ENCODE assay signal across 22 cellular contexts in genomic region chr2:47083485-47083884, GRCh38.
A peak's percentile ranks its signal among the peaks of the same experiment; 100 is the strongest.
DNase-seq lines count a peak whose midpoint lies in the region; ATAC-seq and TF ChIP-seq lines count a peak whose summit lies in the region.
"Had no signal": no experiment of that assay in that cellular context is flagged by ENCODE, and none has a peak within 500 bp of the region (broad histone marks: within the 10 kb centered on the region; RNA-seq: fewer than 3 reads in every experiment).

No MANE protein-coding gene starts in this region.

- H3K27ac ChIP-seq in mammary epithelial cell (ENCODE audit: insufficient read depth, low read depth, low read length) (no peak overlapping the region), trophoblast cell (ENCODE audit: low read depth, low read length) (no peak overlapping the region), transverse colon (peak overlapping the region in 3 of 4 donors; percentile 18 to 38 (median 28)), aorta (ENCODE audit: low read depth in 1 of 2, low read length in 2 of 2) (no peak overlapping the region)

- H3K27me3 Mint-ChIP-seq in MCF 10A (ENCODE audit: insufficient read depth, unreplicated experiment) = no peaks in the 10 kb centered on the region
- no peaks in the 10 kb centered on the region for H3K27me3 Mint-ChIP-seq in dendritic cell treated with granulocyte-macrophage colony-stimulating factor and Interleukin-4, amounts not matched to agents 40 ng/mL and 50 ng/mL, for 4 days
- H3K27me3 Mint-ChIP-seq: activated CD4-positive, alpha-beta T cell treated with anti-CD3 and anti-CD28 coated beads for 36 hours; naive B cell; stimulated activated naive CD8-positive, alpha-beta T cell treated with anti-CD3 and anti-CD28 coated beads, Interleukin-15, Interleukin-2, amounts not matched to agents 100 ng/mL and 50 ng/mL, for 24 hours; type B pancreatic cell had no signal

- H3K4me3 Mint-ChIP-seq in MCF 10A (ENCODE audit: unreplicated experiment) = no peak overlapping the region
- peak overlapping the region; percentile 43 for H3K4me3 Mint-ChIP-seq in dendritic cell treated with granulocyte-macrophage colony-stimulating factor and Interleukin-4, amounts not matched to agents 40 ng/mL and 50 ng/mL, for 4 days
- H3K4me3 Mint-ChIP-seq: activated CD4-positive, alpha-beta T cell treated with anti-CD3 and anti-CD28 coated beads for 36 hours; stimulated activated naive CD8-positive, alpha-beta T cell treated with anti-CD3 and anti-CD28 coated beads, Interleukin-15, Interleukin-2, amounts not matched to agents 100 ng/mL and 50 ng/mL, for 24 hours; T-helper 1 cell treated with Interleukin-12 subunit alpha and Interleukin-12 subunit beta and Interleukin-4 antibody, amounts not matched to agents 30 μg/mL and 1 μg/mL, for 36 hours; type B pancreatic cell had no signal

- H4K12ac ChIP-seq in trophoblast cell (ENCODE audit: low read depth, low read length) = no peak overlapping the region

- H3K18ac ChIP-seq in trophoblast cell (ENCODE audit: low read length) = no peak overlapping the region

- TF ChIP-seq POLR2A in transverse colon (IDR thresholded peaks at IDR 0.05) = no peak

- no peak overlapping the region for H3K4ac ChIP-seq in trophoblast cell (ENCODE audit: low read depth, low read length)

- no peak overlapping the region for H3K23ac ChIP-seq in trophoblast cell (ENCODE audit: low read length)

- peak overlapping the region; percentile 71 for H4K91ac ChIP-seq in trophoblast cell (ENCODE audit: low read depth, low read length)

- H3K4me3 ChIP-seq in mammary epithelial cell (replicated peaks in 1 of 3; ENCODE audit: insufficient read depth in 1 of 3, low read depth in 2 of 3, low read length in 3 of 3) (no peak overlapping the region), trophoblast cell (ENCODE audit: low read depth, low read length) (no peak overlapping the region), transverse colon (no peak overlapping the region), aorta (ENCODE audit: low read length in 2 of 2) (no peak overlapping the region)
- H3K4me3 ChIP-seq: coronary artery, esophagus squamous epithelium, GM12878 had no signal

- H3K27ac Mint-ChIP-seq in MCF 10A (ENCODE audit: low read depth, unreplicated experiment) = no peak overlapping the region
- peak overlapping the region; percentile 87 for H3K27ac Mint-ChIP-seq in dendritic cell treated with granulocyte-macrophage colony-stimulating factor and Interleukin-4, amounts not matched to agents 40 ng/mL and 50 ng/mL, for 4 days
- H3K27ac Mint-ChIP-seq: activated CD4-positive, alpha-beta T cell treated with anti-CD3 and anti-CD28 coated beads for 36 hours; stimulated activated naive CD8-positive, alpha-beta T cell treated with anti-CD3 and anti-CD28 coated beads, Interleukin-15, Interleukin-2, amounts not matched to agents 100 ng/mL and 50 ng/mL, for 24 hours; T-helper 1 cell treated with Interleukin-12 subunit alpha and Interleukin-12 subunit beta and Interleukin-4 antibody, amounts not matched to agents 30 μg/mL and 1 μg/mL, for 36 hours; type B pancreatic cell had no signal

- CTCF ChIA-PET in mammary epithelial cell (lab: Charles Lee; ENCODE audit: low non-redundant PET) (no interaction called here), MCF 10A (lab: Yijun Ruan, JAX) (no interaction called here)

- POLR2A ChIA-PET in MCF 10A (lab: Yijun Ruan, JAX) = interaction anchor here (0.6 kb wide), 1 partner anchor 331 kb away, joined by 3 read pairs; no protein-coding TSS in a partner anchor

- no peaks in the 10 kb centered on the region for H4K20me1 ChIP-seq in mammary epithelial cell (ENCODE audit: insufficient read depth, low read length)

- H3K27me3 ChIP-seq in mammary epithelial cell (ENCODE audit: insufficient read depth, low read length) = no peaks in the 10 kb centered on the region
- H3K27me3 ChIP-seq in trophoblast cell (ENCODE audit: insufficient read depth, low read length) = no peaks in the 10 kb centered on the region
- H3K27me3 ChIP-seq in transverse colon = no peaks in the 10 kb centered on the region
- H3K27me3 ChIP-seq in aorta (ENCODE audit: control insufficient read depth in 1 of 2, insufficient read depth in 2 of 2, low read length in 1 of 2) = no peaks in the 10 kb centered on the region
- H3K27me3 ChIP-seq: esophagus squamous epithelium had no signal

- intact Hi-C loops in mammary epithelial cell (cut with micrococcal nuclease) = no loop called here
- intact Hi-C loops in MCF 10A (cut with micrococcal nuclease) = no loop called here
- intact Hi-C loops in dendritic cell treated with granulocyte-macrophage colony-stimulating factor and Interleukin-4, amounts not matched to agents 40 ng/mL and 50 ng/mL, for 4 days (cut with micrococcal nuclease) = no loop called here
- intact Hi-C loops in transverse colon (cut with DNase I; ENCODE audit: low total_unique reads) = loop anchor here (2.0 kb wide), 1 partner anchor 69 kb away; no protein-coding TSS in a partner anchor
- intact Hi-C loops in aorta (cut with DNase I) = no loop called here

- no peak overlapping the region for H2BK120ac ChIP-seq in trophoblast cell (ENCODE audit: insufficient read depth, low read length, poor library complexity)

- H2AFZ ChIP-seq in mammary epithelial cell (ENCODE audit: low read depth, low read length) (peak overlapping the region; percentile 25), trophoblast cell (ENCODE audit: insufficient read depth, low read length, poor library complexity) (no peak overlapping the region)

- H3K79me1 ChIP-seq in trophoblast cell (ENCODE audit: low read length) = peaks cover 36% of the 10 kb centered on the region

- H2BK12ac ChIP-seq in trophoblast cell (ENCODE audit: low read length) = peak overlapping the region; percentile 27

- no peak overlapping the region for H3K14ac ChIP-seq in trophoblast cell (ENCODE audit: low read length)

- TF ChIP-seq EP300 in transverse colon (IDR thresholded peaks at IDR 0.05; ENCODE audit: low read depth) = no peak

- ATAC-seq in aorta (ENCODE audit: low FRiP score) = no peak
- ATAC-seq: activated CD4-positive, alpha-beta T cell treated with anti-CD3 and anti-CD28 coated beads for 36 hours; GM12878 had no signal

- H3K4me2 ChIP-seq in mammary epithelial cell (ENCODE audit: insufficient read depth, low read depth, low read length) (no peak overlapping the region), trophoblast cell (ENCODE audit: low read length) (no peak overlapping the region)

- dilution Hi-C loops in mammary epithelial cell (cut with HindIII; ENCODE audit: low sequenced_read_pairs) = no loop called here

- H3K9ac ChIP-seq in mammary epithelial cell (ENCODE audit: insufficient read depth, low read length) = no peak overlapping the region
- no peak overlapping the region for H3K9ac ChIP-seq in trophoblast cell (ENCODE audit: low read length)

- H4K8ac ChIP-seq in trophoblast cell (ENCODE audit: low read depth, low read length) = no peak overlapping the region

- peaks cover 13% of the 10 kb centered on the region for H3K36me3 Mint-ChIP-seq in MCF 10A (ENCODE audit: insufficient read depth, unreplicated experiment)
- peaks cover 6% of the 10 kb centered on the region for H3K36me3 Mint-ChIP-seq in dendritic cell treated with granulocyte-macrophage colony-stimulating factor and Interleukin-4, amounts not matched to agents 40 ng/mL and 50 ng/mL, for 4 days (ENCODE audit: low read depth)
- H3K36me3 Mint-ChIP-seq: naive B cell, type B pancreatic cell had no signal

- no peak overlapping the region for H2AK5ac ChIP-seq in trophoblast cell (ENCODE audit: low read length)

- no peak for DNase-seq in mammary epithelial cell
- DNase-seq in MCF 10A (ENCODE audit: unreplicated experiment) = no peak
- no peak for DNase-seq in trophoblast cell
- no peak for DNase-seq in transverse colon
- no peak for DNase-seq in GM13976 (ENCODE audit: low spot score)
- no peak for DNase-seq in cortex of kidney (lab: John Stamatoyannopoulos, UW)
- DNase-seq in aorta = no peak
- DNase-seq: activated CD4-positive, alpha-beta T cell treated with anti-CD3 and anti-CD28 coated beads for 36 hours; activated gamma-delta T cell treated with Interleukin-2 at 50 U/mL for 16 hours; Caco-2; DMS79 treated with DMSO at 0.1 percent for 48 hours; esophagus squamous epithelium; naive B cell; NCI-H1694 treated with DMSO at 0.1 percent for 48 hours; NCI-H2171; NCI-H524 had no signal

- no peaks in the 10 kb centered on the region for H3K79me2 ChIP-seq in mammary epithelial cell (ENCODE audit: insufficient read depth, low read length)
- peaks cover 8% of the 10 kb centered on the region for H3K79me2 ChIP-seq in trophoblast cell (ENCODE audit: control insufficient read depth, insufficient read depth, low read length, poor library complexity)

- H3K9me3 ChIP-seq in mammary epithelial cell (replicated peaks; ENCODE audit: insufficient read depth, low read length) (no peaks in the 10 kb centered on the region), trophoblast cell (ENCODE audit: insufficient read depth, low read depth, low read length) (no peaks in the 10 kb centered on the region), transverse colon (no peaks in the 10 kb centered on the region), aorta (ENCODE audit: control insufficient read depth, low read length) (no peaks in the 10 kb centered on the region)
- H3K9me3 ChIP-seq: Caco-2, esophagus squamous epithelium had no signal

- H3K4me1 ChIP-seq in mammary epithelial cell (ENCODE audit: insufficient read depth, low read length) (peaks cover 23% of the 10 kb centered on the region), trophoblast cell (ENCODE audit: control insufficient read depth in 1 of 2, insufficient read depth in 2 of 2, low read length in 2 of 2) (peaks cover 20 to 34% of the 10 kb centered on the region in 2 experiments), transverse colon (peaks cover 24 to 54% (median 33%) of the 10 kb centered on the region in 4 donors), aorta (ENCODE audit: control insufficient read depth in 1 of 2, insufficient read depth in 2 of 2, low read length in 2 of 2) (peaks cover 0 to 2% of the 10 kb centered on the region in 2 donors)

- no peak for TF ChIP-seq CTCF in mammary epithelial cell (conservative IDR thresholded peaks at IDR 0.05 in 1 of 2, IDR thresholded peaks at IDR 0.05 in 1 of 2; ENCODE audit: extremely low read depth in 1 of 2, insufficient read depth in 1 of 2, low read depth in 1 of 2, low read length in 2 of 2)
- no peak for TF ChIP-seq CTCF in MCF 10A (IDR thresholded peaks at IDR 0.05; ENCODE audit: unreplicated experiment)
- no peak for TF ChIP-seq CTCF in transverse colon (IDR thresholded peaks at IDR 0.05)
- no peak for TF ChIP-seq CTCF in GM13976 (IDR thresholded peaks at IDR 0.05; ENCODE audit: borderline replicate concordance, control extremely low read depth, extremely low read depth, insufficient read depth, missing control alignments)

- H2BK5ac ChIP-seq in trophoblast cell (ENCODE audit: low read depth, low read length, poor library complexity) = no peak overlapping the region

- no peaks in the 10 kb centered on the region for H3K9me3 Mint-ChIP-seq in MCF 10A (ENCODE audit: unreplicated experiment)
- no peaks in the 10 kb centered on the region for H3K9me3 Mint-ChIP-seq in dendritic cell treated with granulocyte-macrophage colony-stimulating factor and Interleukin-4, amounts not matched to agents 40 ng/mL and 50 ng/mL, for 4 days
- H3K9me3 Mint-ChIP-seq: stimulated activated naive CD8-positive, alpha-beta T cell treated with anti-CD3 and anti-CD28 coated beads, Interleukin-15, Interleukin-2, amounts not matched to agents 100 ng/mL and 50 ng/mL, for 24 hours; T-helper 1 cell treated with Interleukin-12 subunit alpha and Interleukin-12 subunit beta and Interleukin-4 antibody, amounts not matched to agents 30 μg/mL and 1 μg/mL, for 36 hours; type B pancreatic cell had no signal

- in situ Hi-C loops in mammary epithelial cell (cut with MboI; ENCODE audit: low sequenced_read_pairs in 2 of 2) = no loop called here
- in situ Hi-C loops in transverse colon (cut with MboI; ENCODE audit: low pct_ligation_motif_present in 1 of 4, low pct_unique_long_range_greater_than_20kb in 1 of 4, low sequenced_read_pairs in 3 of 4) = no loop called here
- in situ Hi-C loops in GM13976 (cut with MboI; ENCODE audit: low sequenced_read_pairs, unreplicated experiment) = no loop called here

- H3K36me3 ChIP-seq in mammary epithelial cell (ENCODE audit: insufficient read depth, low read length) = no peaks in the 10 kb centered on the region
- no peaks in the 10 kb centered on the region for H3K36me3 ChIP-seq in trophoblast cell (ENCODE audit: control insufficient read depth in 1 of 2, insufficient read depth in 2 of 2, low read length in 2 of 2)
- H3K36me3 ChIP-seq in transverse colon = no peaks in the 10 kb centered on the region
- no peaks in the 10 kb centered on the region for H3K36me3 ChIP-seq in aorta (ENCODE audit: control insufficient read depth in 1 of 2, insufficient read depth in 2 of 2, low read length in 1 of 2)
- H3K36me3 ChIP-seq: esophagus squamous epithelium had no signal

- WGBS in mammary epithelial cell (ENCODE audit: low coverage, missing lambda C conversion rate) = 90% methylated on average over 3 of the region's 3 CpGs
- no CpG with 5 or more reads among the region's 3 CpGs for WGBS in trophoblast cell (ENCODE audit: extremely low coverage, insufficient coverage, insufficient read length)
- 71 to 76% methylated on average over 1 to 3 of the region's 3 CpGs for WGBS in transverse colon (ENCODE audit: low coverage in 1 of 2), 2 donors
- WGBS in aorta, 2 donors = 93 to 95% methylated on average over 3 of the region's 3 CpGs

- H3K4me1 Mint-ChIP-seq in MCF 10A (ENCODE audit: insufficient read depth, unreplicated experiment) = peaks cover 11% of the 10 kb centered on the region
- H3K4me1 Mint-ChIP-seq in dendritic cell treated with granulocyte-macrophage colony-stimulating factor and Interleukin-4, amounts not matched to agents 40 ng/mL and 50 ng/mL, for 4 days (ENCODE audit: low read depth) = peaks cover 74% of the 10 kb centered on the region

- BruUV-seq in mammary epithelial cell (replicated peaks; lab: Mats Ljungman, UMichigan) (no TSS peak), MCF 10A (replicated peaks; lab: Mats Ljungman, UMichigan) (no TSS peak)

Comparison
In these comparisons a context has a peak if more than half of its experiments do, and no peak if none do; other contexts are left out.
1. H3K27ac ChIP-seq: peak in transverse colon (3 of 4); none in mammary epithelial cell (single experiment), trophoblast cell (single experiment) and aorta (0 of 2).